Comparison of ENCODE assay signal across 1 cellular context in the genomic region with DNA sequence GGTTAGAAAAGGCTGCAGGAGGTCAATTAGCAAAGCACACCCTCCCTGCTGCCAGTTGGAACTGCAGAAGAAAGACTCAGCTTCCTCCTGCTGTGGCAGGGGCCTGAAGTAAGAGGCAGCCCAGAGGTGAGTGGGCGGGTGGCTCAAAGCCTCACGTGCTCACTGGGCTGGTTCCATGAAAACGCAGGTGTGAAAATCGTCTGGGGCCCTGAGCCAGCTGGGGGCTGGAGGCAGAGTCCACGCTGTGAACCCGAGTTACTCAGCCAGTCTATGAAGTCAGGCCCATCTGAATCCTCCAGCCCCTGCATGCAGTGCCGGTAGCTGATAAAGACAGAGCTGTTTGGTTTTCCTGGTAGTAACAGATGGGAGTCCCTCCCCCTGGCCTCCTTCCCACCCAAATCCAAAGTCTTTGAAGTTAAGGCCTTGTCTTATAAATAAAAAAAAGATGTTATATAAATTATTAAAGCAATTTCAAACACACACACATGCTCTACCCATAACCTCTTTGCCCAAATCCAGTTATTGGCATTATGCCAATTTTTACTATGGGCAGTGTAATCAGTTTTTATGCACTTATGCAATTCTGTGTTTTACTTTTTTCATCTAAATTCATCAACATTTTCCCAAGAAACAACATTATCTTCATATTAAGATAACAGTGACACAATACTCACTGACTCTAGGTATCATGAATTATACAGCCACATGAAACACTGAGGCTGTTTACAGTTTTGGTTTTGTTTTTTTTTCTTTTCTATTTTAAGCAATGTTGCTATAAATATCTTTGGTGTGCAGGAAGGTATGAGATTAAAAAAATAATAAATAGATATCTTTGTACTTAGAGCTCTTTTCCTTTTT.
TF ChIP-seq lines count a peak whose summit lies in the region.

No MANE protein-coding gene starts in this region.

TF ChIP-seq in GM12878, 131 proteins besides CTCF, POLR2A, EP300 and RAD21 (continued from another document and continues in another):
- TF ChIP-seq E4F1 (IDR thresholded peaks at IDR 0.05; ENCODE audit: borderline replicate concordance, partially characterized antibody) (no peak), KAT2A (conservative IDR thresholded peaks at IDR 0.05; ENCODE audit: control insufficient read depth, low read depth, low read length) (no peak), IRF4 (IDR thresholded peaks at IDR 0.05; ENCODE audit: low read depth, low read length) (no peak), KDM1A (IDR thresholded peaks at IDR 0.05; ENCODE audit: borderline replicate concordance) (no peak), ZSCAN29 (IDR thresholded peaks at IDR 0.05) (peak; percentile 85; the same call in 1 of the 2 replicates), NFYA (IDR thresholded peaks at IDR 0.05; ENCODE audit: borderline replicate concordance, low read depth, low read length) (no peak), NKRF (conservative IDR thresholded peaks at IDR 0.05) (0 out of 2 replicates have a peak, but pooled peaks have one; percentile 40), BACH1 (IDR thresholded peaks at IDR 0.05; ENCODE audit: borderline replicate concordance) (peak; percentile 51; the same call in 1 of the 2 replicates), YBX1 (IDR thresholded peaks at IDR 0.05) (no peak), SIX5 (IDR thresholded peaks at IDR 0.05; ENCODE audit: low read depth, low read length, severe bottlenecking) (no peak), POLR2AphosphoS2 (IDR thresholded peaks at IDR 0.05; ENCODE audit: low read depth, low read length) (peak; percentile 18; the same call in 1 of the 2 replicates), EZH2 (IDR thresholded peaks at IDR 0.05; ENCODE audit: borderline replicate concordance, control insufficient read depth, low read depth, low read length) (no peak), NFXL1 (IDR thresholded peaks at IDR 0.05; ENCODE audit: borderline replicate concordance) (no peak), GATAD2B (conservative IDR thresholded peaks at IDR 0.05; ENCODE audit: low read depth) (peak; percentile 78; the same call in 1 of the 2 replicates), PAX5 (IDR thresholded peaks at IDR 0.05; ENCODE audit: borderline replicate concordance, low read depth, low read length) (peak; percentile 48; the same call in 1 of the 2 replicates), ZNF384 (IDR thresholded peaks at IDR 0.05; ENCODE audit: borderline replicate concordance, low read depth, low read length) (peak; percentile 71; the same call in 1 of the 2 replicates), NR2C1 (IDR thresholded peaks at IDR 0.05) (0 out of 2 replicates have a peak, but pooled peaks have one; percentile 44), POLR2AphosphoS5 (IDR thresholded peaks at IDR 0.05; ENCODE audit: low read length) (peak; percentile 92), IKZF2 (IDR thresholded peaks at IDR 0.05) (peak; percentile 94 to 96), RELB (IDR thresholded peaks at IDR 0.05; ENCODE audit: low read depth) (peak; percentile 87), EGR1 (IDR thresholded peaks at IDR 0.05; ENCODE audit: borderline replicate concordance in 1 of 2, low read depth in 2 of 2, low read length in 2 of 2) (peak; percentile 48 to 98), RFX5 (IDR thresholded peaks at IDR 0.05; ENCODE audit: low read depth, low read length) (no peak), MEF2B (IDR thresholded peaks at IDR 0.05; ENCODE audit: partially characterized antibody, poor library complexity, severe bottlenecking) (peak; percentile 82), MLLT1 (IDR thresholded peaks at IDR 0.05) (peak; percentile 42; the same call in 1 of the 2 replicates), TCF7 (IDR thresholded peaks at IDR 0.05; ENCODE audit: borderline replicate concordance) (peak; percentile 71; the same call in 1 of the 2 replicates), SMC3 (IDR thresholded peaks at IDR 0.05; ENCODE audit: borderline replicate concordance, low read length) (no peak), WRNIP1 (IDR thresholded peaks at IDR 0.05; ENCODE audit: borderline replicate concordance, low read depth, low read length) (no peak), SUPT20H (IDR thresholded peaks at IDR 0.05; ENCODE audit: borderline replicate concordance, control insufficient read depth, low read depth, low read length) (no peak), DPF2 (IDR thresholded peaks at IDR 0.05) (peak; percentile 93), CHD2 (IDR thresholded peaks at IDR 0.05; ENCODE audit: borderline replicate concordance, low read depth, low read length) (peak; percentile 61; the same call in 1 of the 2 replicates), ZNF274 (IDR thresholded peaks at IDR 0.05; ENCODE audit: insufficient read depth, insufficient read length) (no peak), NFIC (IDR thresholded peaks at IDR 0.05; ENCODE audit: low read depth, low read length) (peak; percentile 14; the same call in 1 of the 2 replicates), ZZZ3 (IDR thresholded peaks at IDR 0.05; ENCODE audit: control insufficient read depth, insufficient read length, low read depth) (no peak), SMAD1 (IDR thresholded peaks at IDR 0.05; ENCODE audit: low read depth, partially characterized antibody) (peak; percentile 99)
- TF ChIP-seq, protein P1, sequence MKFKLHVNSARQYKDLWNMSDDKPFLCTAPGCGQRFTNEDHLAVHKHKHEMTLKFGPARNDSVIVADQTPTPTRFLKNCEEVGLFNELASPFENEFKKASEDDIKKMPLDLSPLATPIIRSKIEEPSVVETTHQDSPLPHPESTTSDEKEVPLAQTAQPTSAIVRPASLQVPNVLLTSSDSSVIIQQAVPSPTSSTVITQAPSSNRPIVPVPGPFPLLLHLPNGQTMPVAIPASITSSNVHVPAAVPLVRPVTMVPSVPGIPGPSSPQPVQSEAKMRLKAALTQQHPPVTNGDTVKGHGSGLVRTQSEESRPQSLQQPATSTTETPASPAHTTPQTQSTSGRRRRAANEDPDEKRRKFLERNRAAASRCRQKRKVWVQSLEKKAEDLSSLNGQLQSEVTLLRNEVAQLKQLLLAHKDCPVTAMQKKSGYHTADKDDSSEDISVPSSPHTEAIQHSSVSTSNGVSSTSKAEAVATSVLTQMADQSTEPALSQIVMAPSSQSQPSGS (IDR thresholded peaks at IDR 0.05; ENCODE audit: low read length): no peak
- TF ChIP-seq, protein P2, sequence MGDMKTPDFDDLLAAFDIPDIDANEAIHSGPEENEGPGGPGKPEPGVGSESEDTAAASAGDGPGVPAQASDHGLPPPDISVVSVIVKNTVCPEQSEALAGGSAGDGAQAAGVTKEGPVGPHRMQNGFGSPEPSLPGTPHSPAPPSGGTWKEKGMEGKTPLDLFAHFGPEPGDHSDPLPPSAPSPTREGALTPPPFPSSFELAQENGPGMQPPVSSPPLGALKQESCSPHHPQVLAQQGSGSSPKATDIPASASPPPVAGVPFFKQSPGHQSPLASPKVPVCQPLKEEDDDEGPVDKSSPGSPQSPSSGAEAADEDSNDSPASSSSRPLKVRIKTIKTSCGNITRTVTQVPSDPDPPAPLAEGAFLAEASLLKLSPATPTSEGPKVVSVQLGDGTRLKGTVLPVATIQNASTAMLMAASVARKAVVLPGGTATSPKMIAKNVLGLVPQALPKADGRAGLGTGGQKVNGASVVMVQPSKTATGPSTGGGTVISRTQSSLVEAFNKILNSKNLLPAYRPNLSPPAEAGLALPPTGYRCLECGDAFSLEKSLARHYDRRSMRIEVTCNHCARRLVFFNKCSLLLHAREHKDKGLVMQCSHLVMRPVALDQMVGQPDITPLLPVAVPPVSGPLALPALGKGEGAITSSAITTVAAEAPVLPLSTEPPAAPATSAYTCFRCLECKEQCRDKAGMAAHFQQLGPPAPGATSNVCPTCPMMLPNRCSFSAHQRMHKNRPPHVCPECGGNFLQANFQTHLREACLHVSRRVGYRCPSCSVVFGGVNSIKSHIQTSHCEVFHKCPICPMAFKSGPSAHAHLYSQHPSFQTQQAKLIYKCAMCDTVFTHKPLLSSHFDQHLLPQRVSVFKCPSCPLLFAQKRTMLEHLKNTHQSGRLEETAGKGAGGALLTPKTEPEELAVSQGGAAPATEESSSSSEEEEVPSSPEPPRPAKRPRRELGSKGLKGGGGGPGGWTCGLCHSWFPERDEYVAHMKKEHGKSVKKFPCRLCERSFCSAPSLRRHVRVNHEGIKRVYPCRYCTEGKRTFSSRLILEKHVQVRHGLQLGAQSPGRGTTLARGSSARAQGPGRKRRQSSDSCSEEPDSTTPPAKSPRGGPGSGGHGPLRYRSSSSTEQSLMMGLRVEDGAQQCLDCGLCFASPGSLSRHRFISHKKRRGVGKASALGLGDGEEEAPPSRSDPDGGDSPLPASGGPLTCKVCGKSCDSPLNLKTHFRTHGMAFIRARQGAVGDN (IDR thresholded peaks at IDR 0.05): peak; percentile 98
- TF ChIP-seq, protein P3, sequence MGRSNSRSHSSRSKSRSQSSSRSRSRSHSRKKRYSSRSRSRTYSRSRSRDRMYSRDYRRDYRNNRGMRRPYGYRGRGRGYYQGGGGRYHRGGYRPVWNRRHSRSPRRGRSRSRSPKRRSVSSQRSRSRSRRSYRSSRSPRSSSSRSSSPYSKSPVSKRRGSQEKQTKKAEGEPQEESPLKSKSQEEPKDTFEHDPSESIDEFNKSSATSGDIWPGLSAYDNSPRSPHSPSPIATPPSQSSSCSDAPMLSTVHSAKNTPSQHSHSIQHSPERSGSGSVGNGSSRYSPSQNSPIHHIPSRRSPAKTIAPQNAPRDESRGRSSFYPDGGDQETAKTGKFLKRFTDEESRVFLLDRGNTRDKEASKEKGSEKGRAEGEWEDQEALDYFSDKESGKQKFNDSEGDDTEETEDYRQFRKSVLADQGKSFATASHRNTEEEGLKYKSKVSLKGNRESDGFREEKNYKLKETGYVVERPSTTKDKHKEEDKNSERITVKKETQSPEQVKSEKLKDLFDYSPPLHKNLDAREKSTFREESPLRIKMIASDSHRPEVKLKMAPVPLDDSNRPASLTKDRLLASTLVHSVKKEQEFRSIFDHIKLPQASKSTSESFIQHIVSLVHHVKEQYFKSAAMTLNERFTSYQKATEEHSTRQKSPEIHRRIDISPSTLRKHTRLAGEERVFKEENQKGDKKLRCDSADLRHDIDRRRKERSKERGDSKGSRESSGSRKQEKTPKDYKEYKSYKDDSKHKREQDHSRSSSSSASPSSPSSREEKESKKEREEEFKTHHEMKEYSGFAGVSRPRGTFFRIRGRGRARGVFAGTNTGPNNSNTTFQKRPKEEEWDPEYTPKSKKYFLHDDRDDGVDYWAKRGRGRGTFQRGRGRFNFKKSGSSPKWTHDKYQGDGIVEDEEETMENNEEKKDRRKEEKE (IDR thresholded peaks at IDR 0.05): no peak
